In the genomic region with DNA sequence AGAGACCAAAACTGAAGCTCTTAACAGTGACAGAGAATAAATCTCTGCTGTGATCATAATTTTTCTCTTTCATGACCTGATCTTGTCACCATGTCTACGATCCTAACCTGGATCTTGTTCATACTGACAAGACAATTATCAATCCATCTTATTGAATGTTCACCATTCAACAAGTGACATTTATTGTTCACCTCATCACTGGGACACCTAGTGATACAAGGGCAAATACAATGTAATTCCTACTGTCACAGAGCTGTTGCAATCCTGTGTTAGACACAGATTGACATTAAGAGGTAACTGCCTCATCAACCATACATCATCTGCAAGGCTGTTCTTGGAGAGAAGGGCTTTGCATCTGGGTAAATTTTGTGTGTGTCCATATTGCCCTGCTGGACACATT, we compare ENCODE assay signal across 35 cellular contexts.
"Had no signal": no experiment of that assay in that cellular context is flagged by ENCODE, and none has a peak within 500 bp of the region (broad histone marks: within the 10 kb centered on the region; RNA-seq: fewer than 3 reads in every experiment).

No MANE protein-coding gene starts in this region.

- H3K9me3 ChIP-seq: MG63 had no signal

- DNase-seq: Karpas-422, Kasumi-1, MG63, MM.1S, MV-4-11, NCI-H1048, NCI-H1092, NCI-H1092 treated with DMSO at 0.1 percent for 48 hours, NCI-H1105, NCI-H1105 treated with DMSO at 0.1 percent for 48 hours, NCI-H1417 treated with DMSO at 0.1 percent for 48 hours, NCI-H1436, NCI-H1436 treated with DMSO at 0.1 percent for 48 hours, NCI-H146, NCI-H1694, NCI-H1694 treated with DMSO at 0.1 percent for 48 hours, NCI-H187, NCI-H187 treated with DMSO at 0.1 percent for 48 hours, NCI-H1930, NCI-H2029, NCI-H2029 treated with DMSO at 0.1 percent for 48 hours, NCI-H2081, NCI-H2081 treated with DMSO at 0.1 percent for 48 hours, NCI-H2107, NCI-H2171, NCI-H2171 treated with DMSO at 0.1 percent for 48 hours, NCI-H2227 treated with DMSO at 0.1 percent for 48 hours, NCI-H226, NCI-H345, NCI-H446, NCI-H446 treated with DMSO at 0.1 percent for 48 hours, NCI-H510A, NCI-H510A treated with DMSO at 0.1 percent for 48 hours, NCI-H524, NCI-H524 treated with DMSO at 0.1 percent for 48 hours had no signal

- H3K4me3 ChIP-seq: MG63 had no signal

- H3K27me3 ChIP-seq: MG63 had no signal

- H3K36me3 ChIP-seq: MG63 had no signal
